16 cellular contexts compared by ENCODE assay signal in the genomic region with DNA sequence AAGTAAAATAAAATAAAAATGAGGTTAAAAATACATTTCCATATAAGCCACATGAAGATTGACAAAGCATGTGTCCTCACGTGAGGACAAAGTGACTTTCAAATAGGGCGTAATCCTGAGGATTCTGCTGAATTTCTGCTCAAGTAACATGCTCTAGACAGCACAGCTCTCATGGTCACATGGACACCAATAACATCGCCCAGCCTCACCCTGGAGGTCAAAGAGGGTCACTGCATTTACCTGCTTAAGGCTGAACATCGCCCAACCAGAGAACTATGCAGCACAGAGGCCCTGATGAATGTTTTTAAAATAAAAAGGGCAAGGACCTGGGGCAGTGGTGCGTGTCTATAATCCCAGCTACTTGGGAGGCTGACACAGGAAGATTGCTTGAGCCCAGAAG. TPM values are rescaled to one million over a fixed set of nuclear protein-coding genes. Genes with fewer than 3 reads are reported as not detected.
DNase-seq lines count a peak whose midpoint lies in the region; ATAC-seq and TF ChIP-seq lines count a peak whose summit lies in the region.
"Had no signal": no experiment of that assay in that cellular context is flagged by ENCODE, and none has a peak within 500 bp of the region (broad histone marks: within the 10 kb centered on the region; RNA-seq: fewer than 3 reads in every experiment).

No MANE protein-coding gene starts in this region.

- H3K4me3 ChIP-seq in GM12865 (ENCODE audit: low read depth, low read length), result no peak overlapping the region
- no peak overlapping the region for H3K4me3 ChIP-seq in uterus

- H3K27me3 Mint-ChIP-seq in HFFc6 (ENCODE audit: insufficient read depth), result peaks cover 3% of the 10 kb centered on the region; the same call in 1 of the 2 replicates
- no peaks in the 10 kb centered on the region for H3K27me3 Mint-ChIP-seq in activated CD8-positive, alpha-beta T cell treated with anti-CD3 and anti-CD28 coated beads for 36 hours
- no peaks in the 10 kb centered on the region for H3K27me3 Mint-ChIP-seq in mesothelial cell of epicardium (ENCODE audit: low read depth)
- no peaks in the 10 kb centered on the region for H3K27me3 Mint-ChIP-seq in T-helper 2 cell treated with Interferon-gamma antibody and Interleukin-4, amounts not matched to agents 5 μg/mL and 100 μg/mL, for 36 hours (ENCODE audit: low read depth)
- H3K27me3 Mint-ChIP-seq in Calu3 (ENCODE audit: unreplicated experiment), result no peaks in the 10 kb centered on the region
- H3K27me3 Mint-ChIP-seq: activated CD4-positive, alpha-beta memory T cell treated with anti-CD3 and anti-CD28 coated beads for 36 hours; effector memory CD8-positive, alpha-beta T cell had no signal

- H3K36me3 ChIP-seq in uterus, result no peaks in the 10 kb centered on the region
- H3K36me3 ChIP-seq: brain microvascular endothelial cell had no signal

- POLR2A ChIA-PET in activated CD8-positive, alpha-beta T cell treated with anti-CD3 and anti-CD28 coated beads for 36 hours (lab: Charles Lee), result interaction anchor here (0.6 kb wide), 1 partner anchor 23 kb away, joined by 3 read pairs; no protein-coding TSS in a partner anchor

- no TSS peak for BruUV-seq in Calu3 (replicated peaks; lab: Mats Ljungman, UMichigan)

- CTCF ChIA-PET in activated CD8-positive, alpha-beta T cell treated with anti-CD3 and anti-CD28 coated beads for 36 hours (lab: Charles Lee), result interaction anchor here (1.0 to 1.6 kb wide), 4 partner anchors 11 to 61 kb away, joined by 3 to 5 read pairs (median 4); no protein-coding TSS in a partner anchor
- CTCF ChIA-PET in Calu3 (lab: Charles Lee), result no interaction called here

- no peaks in the 10 kb centered on the region for H3K9me3 ChIP-seq in uterus

- H3K9me3 Mint-ChIP-seq in HFFc6 (no peaks in the 10 kb centered on the region), mesothelial cell of epicardium (no peaks in the 10 kb centered on the region), Calu3 (ENCODE audit: low read depth, unreplicated experiment) (no peaks in the 10 kb centered on the region)
- H3K9me3 Mint-ChIP-seq in activated CD8-positive, alpha-beta T cell treated with anti-CD3 and anti-CD28 coated beads for 36 hours, result no peaks in the 10 kb centered on the region
- no peaks in the 10 kb centered on the region for H3K9me3 Mint-ChIP-seq in T-helper 2 cell treated with Interferon-gamma antibody and Interleukin-4, amounts not matched to agents 5 μg/mL and 100 μg/mL, for 36 hours
- H3K9me3 Mint-ChIP-seq: activated CD4-positive, alpha-beta memory T cell treated with anti-CD3 and anti-CD28 coated beads for 36 hours; effector memory CD8-positive, alpha-beta T cell had no signal

- H3K36me3 Mint-ChIP-seq in HFFc6 (ENCODE audit: low read depth), result peaks cover 18% of the 10 kb centered on the region; the same call in 1 of the 2 replicates
- peaks cover 35% of the 10 kb centered on the region for H3K36me3 Mint-ChIP-seq in activated CD8-positive, alpha-beta T cell treated with anti-CD3 and anti-CD28 coated beads for 36 hours (ENCODE audit: low read depth)
- H3K36me3 Mint-ChIP-seq in mesothelial cell of epicardium, result peaks cover 18% of the 10 kb centered on the region
- H3K36me3 Mint-ChIP-seq in T-helper 2 cell treated with Interferon-gamma antibody and Interleukin-4, amounts not matched to agents 5 μg/mL and 100 μg/mL, for 36 hours (ENCODE audit: low read depth), result peaks cover 20% of the 10 kb centered on the region
- peaks cover 13% of the 10 kb centered on the region for H3K36me3 Mint-ChIP-seq in Calu3 (ENCODE audit: insufficient read depth, unreplicated experiment)

- ATAC-seq in activated CD8-positive, alpha-beta T cell treated with anti-CD3 and anti-CD28 coated beads for 36 hours, result peak; percentile 53
- ATAC-seq: effector memory CD8-positive, alpha-beta T cell had no signal

- no peak overlapping the region for H3K27ac ChIP-seq in uterus
- H3K27ac ChIP-seq: brain microvascular endothelial cell, C4-2B had no signal

- no peaks in the 10 kb centered on the region for H3K4me1 ChIP-seq in uterus

- no peak overlapping the region for H3K27ac Mint-ChIP-seq in HFFc6
- no peak overlapping the region for H3K27ac Mint-ChIP-seq in activated CD8-positive, alpha-beta T cell treated with anti-CD3 and anti-CD28 coated beads for 36 hours
- H3K27ac Mint-ChIP-seq in mesothelial cell of epicardium, result no peak overlapping the region
- no peak overlapping the region for H3K27ac Mint-ChIP-seq in T-helper 2 cell treated with Interferon-gamma antibody and Interleukin-4, amounts not matched to agents 5 μg/mL and 100 μg/mL, for 36 hours
- H3K27ac Mint-ChIP-seq in Calu3 (ENCODE audit: unreplicated experiment), result no peak overlapping the region
- H3K27ac Mint-ChIP-seq: activated CD4-positive, alpha-beta memory T cell treated with anti-CD3 and anti-CD28 coated beads for 36 hours had no signal

- no peak for TF ChIP-seq CTCF in GM12865 (IDR thresholded peaks at IDR 0.05; ENCODE audit: insufficient read depth, low read depth, low read length, missing control alignments)
- TF ChIP-seq CTCF in HFFc6 (IDR thresholded peaks at IDR 0.05), result peak; percentile 37
- no peak for TF ChIP-seq CTCF in activated CD8-positive, alpha-beta T cell treated with anti-CD3 and anti-CD28 coated beads for 36 hours (IDR thresholded peaks at IDR 0.05)
- peak; percentile 16 for TF ChIP-seq CTCF in mesothelial cell of epicardium (IDR thresholded peaks at IDR 0.05; ENCODE audit: unreplicated experiment)
- TF ChIP-seq CTCF in uterus (IDR thresholded peaks at IDR 0.05), result no peak
- no peak for TF ChIP-seq CTCF in Calu3 (IDR thresholded peaks at IDR 0.05; ENCODE audit: unreplicated experiment)

- intact Hi-C loops in activated CD8-positive, alpha-beta T cell treated with anti-CD3 and anti-CD28 coated beads for 36 hours (cut with micrococcal nuclease), result no loop called here
- intact Hi-C loops in uterus (cut with DNase I; ENCODE audit: low total_unique reads), result no loop called here
- intact Hi-C loops in Calu3 (cut with micrococcal nuclease; ENCODE audit: unreplicated experiment), result loop anchor here (10.0 kb wide), 1 partner anchor 184 kb away; no protein-coding TSS in a partner anchor

- H3K27me3 ChIP-seq in uterus, result no peaks in the 10 kb centered on the region
- H3K27me3 ChIP-seq: brain microvascular endothelial cell had no signal

- H3K4me3 Mint-ChIP-seq in HFFc6 (no peak overlapping the region), mesothelial cell of epicardium (no peak overlapping the region), Calu3 (ENCODE audit: low read depth, unreplicated experiment) (no peak overlapping the region)
- no peak overlapping the region for H3K4me3 Mint-ChIP-seq in activated CD8-positive, alpha-beta T cell treated with anti-CD3 and anti-CD28 coated beads for 36 hours
- H3K4me3 Mint-ChIP-seq in T-helper 2 cell treated with Interferon-gamma antibody and Interleukin-4, amounts not matched to agents 5 μg/mL and 100 μg/mL, for 36 hours, result no peak overlapping the region
- H3K4me3 Mint-ChIP-seq: activated CD4-positive, alpha-beta memory T cell treated with anti-CD3 and anti-CD28 coated beads for 36 hours; effector memory CD8-positive, alpha-beta T cell had no signal

- DNase-seq in GM12865 (ENCODE audit: low read depth) (peak; percentile 12), HFFc6 (no peak), mesothelial cell of epicardium (ENCODE audit: low spot score in 2 of 2, unreplicated experiment in 2 of 2) (no peak), uterus (no peak), Calu3 (no peak)
- DNase-seq in activated CD8-positive, alpha-beta T cell treated with anti-CD3 and anti-CD28 coated beads for 36 hours, result no peak
- no peak for DNase-seq in T-helper 2 cell treated with Interferon-gamma antibody and Interleukin-4, amounts not matched to agents 5 μg/mL and 100 μg/mL, for 36 hours (ENCODE audit: low spot score)
- DNase-seq: activated CD4-positive, alpha-beta memory T cell treated with anti-CD3 and anti-CD28 coated beads for 36 hours; activated gamma-delta T cell; brain microvascular endothelial cell; effector memory CD8-positive, alpha-beta T cell; NCI-H1436 treated with DMSO at 0.1 percent for 48 hours; NCI-H524 treated with DMSO at 0.1 percent for 48 hours had no signal

- H3K4me1 Mint-ChIP-seq in HFFc6 (ENCODE audit: low read depth) (no peaks in the 10 kb centered on the region), mesothelial cell of epicardium (peaks cover 6% of the 10 kb centered on the region), Calu3 (ENCODE audit: low read depth, unreplicated experiment) (no peaks in the 10 kb centered on the region)
- H3K4me1 Mint-ChIP-seq in activated CD8-positive, alpha-beta T cell treated with anti-CD3 and anti-CD28 coated beads for 36 hours (ENCODE audit: low read depth), result peaks cover 18% of the 10 kb centered on the region
- peaks cover 13% of the 10 kb centered on the region for H3K4me1 Mint-ChIP-seq in T-helper 2 cell treated with Interferon-gamma antibody and Interleukin-4, amounts not matched to agents 5 μg/mL and 100 μg/mL, for 36 hours (ENCODE audit: low read depth)

- no peak for TF ChIP-seq POLR2A in uterus (IDR thresholded peaks at IDR 0.05)

RNA-seq across cellular contexts. Expression of gene TGFBRAP1, which starts 30.2 kb away (rescaled TPM):
- 10 to 100 TPM; 18.9 to 22.5 (median 19.8) TPM for total RNA-seq in HFFc6 (2021; fragmentation: NEBNext Ultra II Directional; extraction: Animal tissue kit (Norgen Biotek cat#: 25700))
- 10 to 100 TPM; 17.9 to 20.2 TPM for total RNA-seq in activated CD8-positive, alpha-beta T cell treated with anti-CD3 and anti-CD28 coated beads for 36 hours
- total RNA-seq in mesothelial cell of epicardium (23.3 to 24.1 TPM (median 23.6 TPM) in 3 replicates), uterus (10 to 100 TPM; 21.0 to 38.7 (median 24.2) TPM), Calu3 (2022) (24.3 and 24.5 TPM in 2 replicates)

RNA-seq across cellular contexts. Expression of gene C2orf49, which starts 38.0 kb away (rescaled TPM):
- 10 to 100 TPM; 17.7 to 25.4 (median 20.0) TPM for total RNA-seq in HFFc6 (2021; fragmentation: NEBNext Ultra II Directional; extraction: Animal tissue kit (Norgen Biotek cat#: 25700))
- 10 to 100 TPM; 22.3 to 23.3 TPM for total RNA-seq in activated CD8-positive, alpha-beta T cell treated with anti-CD3 and anti-CD28 coated beads for 36 hours
- total RNA-seq in mesothelial cell of epicardium (20.7 to 23.3 TPM (median 20.8 TPM) in 3 replicates), uterus (10 to 100 TPM; 10.2 to 62.6 (median 22.8) TPM), Calu3 (2022) (18.1 and 19.0 TPM in 2 replicates)

RNA-seq across cellular contexts. Expression of gene GPR45, which starts 57.7 kb away (rescaled TPM):
- not detected for total RNA-seq in HFFc6 (2021; fragmentation: NEBNext Ultra II Directional; extraction: Animal tissue kit (Norgen Biotek cat#: 25700))
- total RNA-seq in activated CD8-positive, alpha-beta T cell treated with anti-CD3 and anti-CD28 coated beads for 36 hours, result not detected
- total RNA-seq in mesothelial cell of epicardium (not detected in 3 replicates), uterus (not detected), Calu3 (2022) (not detected in 2 replicates)
- total RNA-seq: activated CD4-positive, alpha-beta memory T cell treated with anti-CD3 and anti-CD28 coated beads for 36 hours; kidney epithelial cell; pulmonary artery endothelial cell had no signal

Comparison
In these comparisons a context has a peak if more than half of its experiments do, and no peak if none do; other contexts are left out.
1. CTCF ChIP-seq: peak in HFFc6 (single experiment) and mesothelial cell of epicardium (single experiment); none in GM12865 (single experiment), activated CD8-positive, alpha-beta T cell treated with anti-CD3 and anti-CD28 coated beads for 36 hours (single experiment), uterus (0 of 4) and Calu3 (single experiment).